28 cellular contexts compared by ENCODE assay signal in genomic region chr9:129031514-129031913, GRCh38.
"Had no signal": no experiment of that assay in that cellular context is flagged by ENCODE, and none has a peak within 500 bp of the region (broad histone marks: within the 10 kb centered on the region; RNA-seq: fewer than 3 reads in every experiment).

No MANE protein-coding gene starts in this region.

- H3K27me3 ChIP-seq: adrenal gland, body of pancreas, esophagus squamous epithelium, gastroesophageal sphincter, heart right ventricle had no signal

- H3K27ac ChIP-seq: adrenal gland, body of pancreas, epithelial cell of prostate, esophagus squamous epithelium, gastroesophageal sphincter, heart right ventricle had no signal

- DNase-seq: activated CD4-positive, alpha-beta memory T cell treated with anti-CD3 and anti-CD28 coated beads for 36 hours; activated CD4-positive, alpha-beta T cell treated with anti-CD3 and anti-CD28 coated beads for 36 hours; activated CD4-positive, alpha-beta T cell treated with anti-CD3 and anti-CD28 coated beads, Interleukin-2, amount 10 ng/mL, durations not matched to agents 24 days and 14 days; activated CD4-positive, CD25-positive, alpha-beta regulatory T cell; activated CD4-positive, CD25-positive, alpha-beta regulatory T cell treated with anti-CD3 and anti-CD28 coated beads, Interleukin-2, amount 50 U/mL, for 72 hours; activated CD8-positive, alpha-beta memory T cell treated with anti-CD3 and anti-CD28 coated beads, Interleukin-2, amount 10 ng/mL, durations not matched to agents 7 days and 5 days; activated CD8-positive, alpha-beta memory T cell treated with anti-CD3 and anti-CD28 coated beads, Interleukin-2, amount 50 U/mL, for 4 hours; activated CD8-positive, alpha-beta T cell treated with anti-CD3 and anti-CD28 coated beads, Interleukin-2, amount 10 ng/mL, durations not matched to agents 7 days and 5 days; activated effector memory CD4-positive, alpha-beta T cell treated with anti-CD3 and anti-CD28 coated beads, Interleukin-2, amount 50 U/mL, for 16 hours; activated naive CD4-positive, alpha-beta T cell treated with anti-CD3 and anti-CD28 coated beads for 36 hours; activated naive CD8-positive, alpha-beta T cell treated with anti-CD3 and anti-CD28 coated beads for 36 hours; activated naive CD8-positive, alpha-beta T cell treated with anti-CD3 and anti-CD28 coated beads, Interleukin-2, amount 50 U/mL, for 24 hours; activated T-cell treated with anti-CD3 and anti-CD28 coated beads, Interleukin-2, amount 50 U/mL, for 1 hour; activated T-cell treated with anti-CD3 and anti-CD28 coated beads, Interleukin-2, amount 50 U/mL, for 48 hours; adrenal gland; amygdala; aorta; body of pancreas; caudate nucleus; cortex of kidney; dermis blood vessel endothelial cell; effector CD4-positive, alpha-beta T cell; esophagus squamous epithelium; foreskin melanocyte; heart right ventricle; T-helper 2 cell had no signal

- H3K36me3 ChIP-seq: adrenal gland, esophagus squamous epithelium, gastroesophageal sphincter, heart right ventricle had no signal

- H3K4me3 ChIP-seq: adrenal gland, body of pancreas, esophagus squamous epithelium, gastroesophageal sphincter, heart right ventricle had no signal

- H3K9me3 ChIP-seq: adrenal gland, body of pancreas, esophagus squamous epithelium, gastroesophageal sphincter, heart right ventricle had no signal
